23 cellular contexts compared by ENCODE assay signal in the genomic region with DNA sequence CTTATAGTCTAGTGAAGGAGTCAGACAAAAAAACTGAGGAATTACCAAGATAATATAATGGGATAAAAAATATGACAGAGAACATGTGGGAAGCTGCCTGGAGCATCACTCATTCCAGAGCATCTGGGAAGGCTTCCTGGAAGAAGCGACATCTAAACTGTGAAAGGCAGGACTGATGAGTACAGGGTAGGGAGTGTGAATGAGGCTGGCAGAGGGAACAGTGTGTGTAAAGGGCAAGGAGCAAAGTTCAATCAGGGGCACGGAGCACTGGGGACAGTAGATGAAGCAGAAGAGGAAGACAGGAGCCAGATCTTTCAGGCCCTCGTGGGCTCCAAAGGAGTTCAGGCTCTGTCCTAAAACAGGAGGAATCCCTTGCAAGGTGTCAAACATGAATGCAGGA. TPM values are rescaled to one million over a fixed set of nuclear protein-coding genes. Genes with fewer than 3 reads are reported as not detected.
DNase-seq lines count a peak whose midpoint lies in the region; ATAC-seq, FAIRE-seq and TF ChIP-seq lines count a peak whose summit lies in the region.
"Had no signal": no experiment of that assay in that cellular context is flagged by ENCODE, and none has a peak within 500 bp of the region (broad histone marks: within the 10 kb centered on the region; RNA-seq: fewer than 3 reads in every experiment).

No MANE protein-coding gene starts in this region.

- POLR2A ChIA-PET in HepG2 (lab: Yijun Ruan, JAX) = no interaction called here

- no peaks in the 10 kb centered on the region for H4K20me1 ChIP-seq in HepG2 (ENCODE audit: insufficient read depth, low read length)

- H3K79me1 ChIP-seq in neuronal stem cell (ENCODE audit: low read depth, low read length) = no peaks in the 10 kb centered on the region

- intact Hi-C loops in HepG2 (cut with micrococcal nuclease; ENCODE audit: unreplicated experiment) = no loop called here
- intact Hi-C loops in esophagus muscularis mucosa (cut with DNase I) = no loop called here
- intact Hi-C loops in transverse colon (cut with DNase I; ENCODE audit: low total_unique reads) = loop anchor here (10.0 kb wide), 1 partner anchor 486 kb away; no protein-coding TSS in a partner anchor

- H2BK5ac ChIP-seq in neuronal stem cell (ENCODE audit: low read length) = no peak overlapping the region

- TF ChIP-seq RAD21 in liver (IDR thresholded peaks at IDR 0.05) (no peak), HepG2 (CRISPR knock-in tag; IDR thresholded peaks at IDR 0.05) (no peak)

- no peak for ATAC-seq in HepG2
- no peak for ATAC-seq in HG02885 (IDR thresholded peaks at IDR 0.05; ENCODE audit: poor library complexity, unreplicated experiment)
- ATAC-seq: naive thymus-derived CD4-positive, alpha-beta T cell; sciatic nerve had no signal

- peak overlapping the region; percentile 72 for H3K18ac ChIP-seq in neuronal stem cell (ENCODE audit: low read length)

- TF ChIP-seq CTCF in liver (IDR thresholded peaks at IDR 0.05; ENCODE audit: low read depth, low read length, missing input control) (no peak), HepG2 (CRISPR knock-in tag; IDR thresholded peaks at IDR 0.05) (no peak), esophagus muscularis mucosa (IDR thresholded peaks at IDR 0.05) (no peak), transverse colon (IDR thresholded peaks at IDR 0.05) (no peak)

- no peak overlapping the region for H2AFZ ChIP-seq in HepG2 (ENCODE audit: low read length)
- no peak overlapping the region for H2AFZ ChIP-seq in neuronal stem cell (ENCODE audit: low read length)
- H2AFZ ChIP-seq: GM23248 had no signal

- H3K27ac ChIP-seq in liver (ENCODE audit: low read depth in 1 of 2, low read length in 2 of 2) = no peak overlapping the region
- no peak overlapping the region for H3K27ac ChIP-seq in HepG2 (ENCODE audit: extremely low read length, insufficient read depth, low read length)
- H3K27ac ChIP-seq in esophagus muscularis mucosa (replicated peaks in 1 of 4) = peak overlapping the region in 3 of 4 donors; percentile 44 to 85 (median 75)
- H3K27ac ChIP-seq in neuronal stem cell (replicated peaks; ENCODE audit: low read length) = no peak overlapping the region
- peak overlapping the region in 2 of 4 donors; percentile 83 to 88 for H3K27ac ChIP-seq in transverse colon

- no peak overlapping the region for H3K14ac ChIP-seq in neuronal stem cell (ENCODE audit: low read length)

- H2AK5ac ChIP-seq in neuronal stem cell (ENCODE audit: low read depth, low read length) = no peak overlapping the region

- no peak for DNase-seq in HepG2 (ENCODE audit: low spot score)
- DNase-seq in esophagus muscularis mucosa (ENCODE audit: extremely low spot score) = no peak
- no peak for DNase-seq in neuronal stem cell (ENCODE audit: low spot score)
- DNase-seq in urothelium cell line (ENCODE audit: low spot score) = no peak
- DNase-seq in transverse colon = no peak
- DNase-seq in midbrain (lab: John Stamatoyannopoulos, UW) = no peak
- DNase-seq: activated CD4-positive, alpha-beta T cell treated with anti-CD3 and anti-CD28 coated beads for 48 hours; amygdala; Calu3; CD4-positive, CD25-positive, alpha-beta regulatory T cell; DMS79; effector CD4-positive, alpha-beta T cell; GM23248; naive thymus-derived CD4-positive, alpha-beta T cell; NCI-H1105 treated with DMSO at 0.1 percent for 48 hours; NCI-H1930; SHP77 treated with DMSO at 0.1 percent for 48 hours; stimulated activated CD4-positive, alpha-beta T cell treated with anti-CD3 and anti-CD28 coated beads, Interleukin-4, amount 100 ng/mL, for 1 hour had no signal

- CTCF ChIA-PET in HepG2 (lab: Yijun Ruan, JAX; ENCODE audit: low intra/inter-chr PET ratio, low total read pairs) = no interaction called here

- H2BK120ac ChIP-seq in neuronal stem cell (ENCODE audit: low read depth, low read length) = no peak overlapping the region

- H3K79me2 ChIP-seq in HepG2 (ENCODE audit: insufficient read depth, low read length) = no peaks in the 10 kb centered on the region

- BruUV-seq in HepG2 (replicated peaks; lab: Mats Ljungman, UMichigan) = no TSS peak

- H3K9me3 ChIP-seq in liver (ENCODE audit: control insufficient read depth in 4 of 4, low read length in 3 of 4) (no peaks in the 10 kb centered on the region), HepG2 (ENCODE audit: low read length) (no peaks in the 10 kb centered on the region), esophagus muscularis mucosa (no peaks in the 10 kb centered on the region), neuronal stem cell (replicated peaks in 1 of 2; ENCODE audit: control insufficient read depth in 2 of 2, insufficient read depth in 1 of 2, low read depth in 1 of 2, low read length in 2 of 2) (no peaks in the 10 kb centered on the region), transverse colon (no peaks in the 10 kb centered on the region)

- H4K91ac ChIP-seq in neuronal stem cell (ENCODE audit: low read depth, low read length, poor library complexity) = no peak overlapping the region

- H3K36me3 ChIP-seq in liver (ENCODE audit: control insufficient read depth in 4 of 4, insufficient read depth in 3 of 4, low read depth in 1 of 4, low read length in 3 of 4) (no peaks in the 10 kb centered on the region), HepG2 (replicated peaks in 1 of 2; ENCODE audit: control insufficient read depth in 1 of 2, insufficient read depth in 2 of 2, low read length in 2 of 2) (no peaks in the 10 kb centered on the region), esophagus muscularis mucosa (no peaks in the 10 kb centered on the region), neuronal stem cell (replicated peaks in 1 of 2; ENCODE audit: control insufficient read depth in 2 of 2, insufficient read depth in 2 of 2, low read length in 2 of 2) (no peaks in the 10 kb centered on the region), transverse colon (no peaks in the 10 kb centered on the region)

- no peak overlapping the region for H2BK15ac ChIP-seq in neuronal stem cell (ENCODE audit: low read length)

- TF ChIP-seq POLR2A in HepG2 (IDR thresholded peaks at IDR 0.05; ENCODE audit: insufficient read depth in 1 of 2, low read depth in 2 of 2, low read length in 2 of 2) (no peak), esophagus muscularis mucosa (IDR thresholded peaks at IDR 0.05; ENCODE audit: low read depth) (no peak), transverse colon (IDR thresholded peaks at IDR 0.05) (no peak)

- no peak overlapping the region for H2BK12ac ChIP-seq in neuronal stem cell (ENCODE audit: low read length)

- no peak for FAIRE-seq in HepG2 (lab: Jason Lieb, UNC)
- no peak for FAIRE-seq in urothelium cell line (lab: Jason Lieb, UNC)
- FAIRE-seq: bronchial epithelial cell, colon had no signal

- in situ Hi-C loops in HepG2 (cut with HindIII; ENCODE audit: extremely low pct_ligation_motif_present, low pct_unique_long_range_greater_than_20kb) = no loop called here
- in situ Hi-C loops in transverse colon (cut with MboI; ENCODE audit: low pct_ligation_motif_present in 1 of 4, low pct_unique_long_range_greater_than_20kb in 1 of 4, low sequenced_read_pairs in 3 of 4) = loop anchor here in 1 of 4 donors (25.0 kb wide), 1 partner anchor 528 kb away; the partner anchor contains the start of gene CD82

- H3K27me3 ChIP-seq in liver (ENCODE audit: control insufficient read depth in 4 of 4, insufficient read depth in 4 of 4, low read length in 3 of 4) (no peaks in the 10 kb centered on the region), HepG2 (ENCODE audit: control insufficient read depth in 1 of 2, insufficient read depth in 2 of 2, low read length in 2 of 2) (peaks cover 0 to 25% of the 10 kb centered on the region in 2 experiments; a peak in 2 of 5 replicates), esophagus muscularis mucosa (no peaks in the 10 kb centered on the region), neuronal stem cell (ENCODE audit: control insufficient read depth in 3 of 3, insufficient read depth in 3 of 3, low read depth in 1 of 3, low read length in 3 of 3) (peaks cover 0 to 31% (median 0%) of the 10 kb centered on the region in 3 experiments), transverse colon (no peaks in the 10 kb centered on the region)

- H3K4me1 ChIP-seq in liver (ENCODE audit: control insufficient read depth in 4 of 4, insufficient read depth in 4 of 4, low read length in 3 of 4) = peaks cover 0 to 11% (median 5%) of the 10 kb centered on the region in 4 donors
- H3K4me1 ChIP-seq in HepG2 (ENCODE audit: insufficient read depth, low read length) = no peaks in the 10 kb centered on the region
- peaks cover 39 to 65% (median 60%) of the 10 kb centered on the region in 4 donors for H3K4me1 ChIP-seq in esophagus muscularis mucosa
- H3K4me1 ChIP-seq in neuronal stem cell (ENCODE audit: control insufficient read depth in 2 of 2, insufficient read depth in 1 of 2, low read depth in 1 of 2, low read length in 2 of 2) = peaks cover 0 to 46% of the 10 kb centered on the region in 2 donors
- peaks cover 0 to 25% (median 20%) of the 10 kb centered on the region in 4 donors for H3K4me1 ChIP-seq in transverse colon

- H3K23ac ChIP-seq in neuronal stem cell (ENCODE audit: low read depth, low read length, poor library complexity) = no peak overlapping the region

- H3K4me2 ChIP-seq in HepG2 (ENCODE audit: low read depth, low read length) (no peak overlapping the region), neuronal stem cell (ENCODE audit: insufficient read depth, low read length, poor library complexity, severe bottlenecking) (no peak overlapping the region)

- H3K4ac ChIP-seq in neuronal stem cell (ENCODE audit: low read length) = no peak overlapping the region

- TF ChIP-seq EP300 in HepG2 (IDR thresholded peaks at IDR 0.05; ENCODE audit: low read depth in 2 of 2, low read length in 2 of 2) (no peak), HepG2 (CRISPR knock-in tag; IDR thresholded peaks at IDR 0.05; ENCODE audit: borderline replicate concordance) (no peak), esophagus muscularis mucosa (IDR thresholded peaks at IDR 0.05) (no peak), transverse colon (IDR thresholded peaks at IDR 0.05; ENCODE audit: low read depth) (no peak)

- WGBS in liver = 50% methylated on average over 3 of the region's 3 CpGs
- 5% methylated on average over 3 of the region's 3 CpGs for WGBS in HepG2 (ENCODE audit: low lambda C conversion rate)
- 76% methylated on average over 3 of the region's 3 CpGs for WGBS in esophagus muscularis mucosa
- WGBS in neuronal stem cell (ENCODE audit: extremely low coverage in 2 of 2, insufficient read length in 2 of 2, insufficient replicate concordance in 1 of 2), 2 donors = no CpG with 5 or more reads among the region's 3 CpGs
- 62 to 63% methylated on average over 3 of the region's 3 CpGs for WGBS in transverse colon (ENCODE audit: low coverage in 1 of 2), 2 donors

- no peak overlapping the region for H4K8ac ChIP-seq in neuronal stem cell (ENCODE audit: low read depth, low read length)

- no peak overlapping the region for H3K9ac ChIP-seq in liver (ENCODE audit: low read depth in 1 of 2, low read length in 2 of 2)
- no peak overlapping the region for H3K9ac ChIP-seq in HepG2 (ENCODE audit: insufficient read depth, low read depth, low read length)
- no peak overlapping the region for H3K9ac ChIP-seq in neuronal stem cell (ENCODE audit: low read depth, low read length, poor library complexity)
- H3K9ac ChIP-seq: GM23248 had no signal

- H3K4me3 ChIP-seq in liver (ENCODE audit: low read depth in 1 of 3, low read length in 3 of 3) (no peak overlapping the region), HepG2 (replicated peaks in 1 of 3; ENCODE audit: insufficient read depth in 1 of 3, low read depth in 2 of 3, low read length in 3 of 3) (no peak overlapping the region), esophagus muscularis mucosa (no peak overlapping the region), neuronal stem cell (ENCODE audit: low read length in 2 of 2) (no peak overlapping the region), transverse colon (no peak overlapping the region)
- H3K4me3 ChIP-seq: GM23248 had no signal

RNA-seq across cellular contexts. Expression of gene PRDM11, which starts 55.8 kb away (rescaled TPM):
- 1 to 10 TPM; 3.7 to 6.9 TPM for total RNA-seq in liver
- 1 to 10 TPM in 1 of 2 donors, under 1 TPM in 1; 0.64 to 1.9 TPM for polyA plus RNA-seq in liver
- total RNA-seq in HepG2 (2016; rRNA removed; fragmentation: Illumina TruSeq; extraction: Trizol) = 4.1 and 4.7 TPM in 2 replicates
- 1.5 and 1.8 TPM in 2 replicates for total RNA-seq in HepG2 (2016; cell fraction: cytosol; rRNA removed; fragmentation: Illumina TruSeq; extraction: Trizol; ENCODE audit: low read depth)
- total RNA-seq in HepG2 (2016; cell fraction: insoluble cytoplasmic fraction; rRNA removed; fragmentation: Illumina TruSeq; extraction: Trizol) = 3.4 and 4.3 TPM in 2 replicates
- 3.9 and 5.2 TPM in 2 replicates for total RNA-seq in HepG2 (2016; cell fraction: membrane; rRNA removed; fragmentation: Illumina TruSeq; extraction: Trizol)
- 4.6 and 6.1 TPM in 2 replicates for total RNA-seq in HepG2 (2016; cell fraction: nucleus; rRNA removed; fragmentation: Illumina TruSeq; extraction: Trizol)
- 3.3 and 3.4 TPM in 2 replicates for polyA plus RNA-seq in HepG2 (2011; rRNA removed)
- polyA plus RNA-seq in HepG2 (2011; cell fraction: cytosol; rRNA removed) = 2.0 and 2.7 TPM in 2 replicates
- 6.4 and 6.7 TPM in 2 replicates for polyA plus RNA-seq in HepG2 (2011; cell fraction: nucleus; rRNA removed)
- 2.3 and 2.4 TPM in 2 replicates for polyA plus RNA-seq in HepG2 (2012)
- polyA plus RNA-seq in HepG2 (2016; cell fraction: cytosol; fragmentation: Illumina TruSeq; extraction: Trizol; ENCODE audit: low read depth) = 0.77 and 0.81 TPM in 2 replicates
- polyA plus RNA-seq in HepG2 (2016; cell fraction: insoluble cytoplasmic fraction; fragmentation: Illumina TruSeq; extraction: Trizol; ENCODE audit: low read depth) = 2.8 and 4.0 TPM in 2 replicates
- 2.1 and 2.4 TPM in 2 replicates for polyA plus RNA-seq in HepG2 (2016; cell fraction: membrane; fragmentation: Illumina TruSeq; extraction: Trizol; ENCODE audit: low read depth)
- 7.1 and 7.4 TPM in 2 replicates for polyA plus RNA-seq in HepG2 (2016; cell fraction: nucleus; fragmentation: Illumina TruSeq; extraction: Trizol; ENCODE audit: insufficient read depth, low read depth)
- polyA minus RNA-seq in HepG2 (2011; rRNA and poly(A)+ RNA removed; ENCODE audit: low replicate concordance) = 7.8 and 17.5 TPM in 2 replicates
- polyA minus RNA-seq in HepG2 (2011; cell fraction: cytosol; rRNA and poly(A)+ RNA removed) = 3.5 and 6.2 TPM in 2 replicates
- polyA minus RNA-seq in HepG2 (2011; cell fraction: nucleus; rRNA and poly(A)+ RNA removed) = 5.0 and 7.6 TPM in 2 replicates
- 10 to 100 TPM; 29.5 to 43.2 (median 33.5) TPM for total RNA-seq in esophagus muscularis mucosa
- 2.6 TPM for polyA plus RNA-seq in neuronal stem cell (2013, experiment 1 of 2)
- 2.5 TPM for polyA plus RNA-seq in neuronal stem cell (2013, experiment 2 of 2)
- 10 to 100 TPM in 1 of 4 donors, 1 to 10 TPM in 3; 5.0 to 11.2 (median 7.9) TPM for total RNA-seq in transverse colon

Comparison
In these comparisons a context has a peak if more than half of its experiments do, and no peak if none do; other contexts are left out.
1. H3K27ac ChIP-seq: peak in esophagus muscularis mucosa (3 of 4); none in liver (0 of 2), HepG2 (single experiment) and neuronal stem cell (single experiment).